8 cellular contexts compared by ENCODE assay signal in genomic region chr1:116418091-116418830, GRCh38. TPM values are rescaled to one million over a fixed set of nuclear protein-coding genes. Genes with fewer than 3 reads are reported as not detected.
DNase-seq lines count a peak whose midpoint lies in the region; ATAC-seq, FAIRE-seq and TF ChIP-seq lines count a peak whose summit lies in the region.

No MANE protein-coding gene starts in this region.

- H3K4me3 Mint-ChIP-seq in central memory CD8-positive, alpha-beta T cell, result peak overlapping the region; percentile 87

- peaks cover 28% of the 10 kb centered on the region for H3K4me1 Mint-ChIP-seq in central memory CD8-positive, alpha-beta T cell

- CTCF ChIA-PET in A549 (lab: Yijun Ruan, JAX), result interaction anchor here (1.0 to 2.3 kb wide), 3 partner anchors 22 to 279 kb away, joined by 3 to 7 read pairs (median 3); no protein-coding TSS in a partner anchor

- ATAC-seq in A549, result peak; percentile 95
- ATAC-seq in GM18520 (IDR thresholded peaks at IDR 0.05; ENCODE audit: unreplicated experiment), result peak; percentile 73
- ATAC-seq in HG03060 (IDR thresholded peaks at IDR 0.05; ENCODE audit: low read depth, unreplicated experiment), result peak; percentile 53
- peak; percentile 97 for ATAC-seq in central memory CD8-positive, alpha-beta T cell (replicated peaks; ENCODE audit: extremely low read depth, poor library complexity, severe bottlenecking)

- TF ChIP-seq POLR2A in A549 (IDR thresholded peaks at IDR 0.05; ENCODE audit: low read length), result peak; percentile 74

- no peaks in the 10 kb centered on the region for H3K9me3 ChIP-seq in A549

- no peak for FAIRE-seq in A549 (lab: Jason Lieb, UNC)

- POLR2A ChIA-PET in A549 (lab: Yijun Ruan, JAX), result interaction anchor here (1.0 to 1.5 kb wide), 5 partner anchors 11 to 280 kb away, joined by 3 to 6 read pairs (median 4); no protein-coding TSS in a partner anchor

- H3K27ac ChIP-seq in A549, result peak overlapping the region; percentile 83 to 90

- TF ChIP-seq RAD21 in A549 (conservative IDR thresholded peaks at IDR 0.05 in 1 of 2, IDR thresholded peaks at IDR 0.05 in 1 of 2), result no peak

- WGBS in A549 (ENCODE audit: missing lambda C conversion rate), result 1% methylated on average over 15 of the region's 48 CpGs

- no peak for TF ChIP-seq EP300 in A549 (IDR thresholded peaks at IDR 0.05)

- TF ChIP-seq CTCF in A549 (IDR thresholded peaks at IDR 0.05) (no peak), kidney epithelial cell (IDR thresholded peaks at IDR 0.05; ENCODE audit: insufficient read depth, low read length, poor library complexity, severe bottlenecking) (no peak)

- H3K9me3 Mint-ChIP-seq in central memory CD8-positive, alpha-beta T cell, result no peaks in the 10 kb centered on the region

- H3K27ac Mint-ChIP-seq in central memory CD8-positive, alpha-beta T cell (ENCODE audit: low read depth), result peak overlapping the region; percentile 94

- no peaks in the 10 kb centered on the region for H3K4me1 ChIP-seq in A549

- H3K27me3 Mint-ChIP-seq in central memory CD8-positive, alpha-beta T cell, result no peaks in the 10 kb centered on the region

- no peaks in the 10 kb centered on the region for H3K27me3 ChIP-seq in kidney epithelial cell (ENCODE audit: control insufficient read depth, insufficient read depth, low read length)

- H3K4me2 ChIP-seq in A549, result peak overlapping the region; percentile 90

- H3K4me3 ChIP-seq in A549, result peak overlapping the region; percentile 77
- H3K4me3 ChIP-seq in kidney epithelial cell (ENCODE audit: low read depth, low read length), result peak overlapping the region; percentile 76

- peak; percentile 34 to 82 for DNase-seq in A549 (ENCODE audit: low read depth in 1 of 2, low spot score in 1 of 2)
- DNase-seq in NCI-H2171 treated with DMSO at 0.1 percent for 48 hours (lab: John Stamatoyannopoulos, UW), result peak; percentile 80
- DNase-seq in activated CD4-positive, CD25-positive, alpha-beta regulatory T cell (lab: John Stamatoyannopoulos, UW), result peak; percentile 73 to 81 (median 76)
- DNase-seq in central memory CD8-positive, alpha-beta T cell (ENCODE audit: low spot score in 2 of 2), result peak; percentile 79 to 80
- DNase-seq in kidney epithelial cell (ENCODE audit: low read depth), result peak; percentile 16
- DNase-seq in stimulated activated CD4-positive, alpha-beta T cell treated with anti-CD3 and anti-CD28 coated beads, Interleukin-15, amount 100 ng/mL, for 24 hours, result peak; percentile 91

- H3K36me3 ChIP-seq in kidney epithelial cell (ENCODE audit: control insufficient read depth, insufficient read depth, low read length), result no peaks in the 10 kb centered on the region

- H3K36me3 Mint-ChIP-seq in central memory CD8-positive, alpha-beta T cell (ENCODE audit: insufficient read depth), result peaks cover 14% of the 10 kb centered on the region

TF ChIP-seq in A549, 52 proteins besides CTCF, POLR2A, EP300 and RAD21:
- TF ChIP-seq E2F6 (IDR thresholded peaks at IDR 0.05; ENCODE audit: borderline replicate concordance, low read depth), result peak; percentile 58; the same call in 1 of the 2 replicates
- peak; percentile 73 for TF ChIP-seq CHD2 (IDR thresholded peaks at IDR 0.05; ENCODE audit: low read length, partially characterized antibody)
- peak; percentile 53 for TF ChIP-seq KDM5A (IDR thresholded peaks at IDR 0.05)
- TF ChIP-seq ZSCAN20 (CRISPR knock-in tag; IDR thresholded peaks at IDR 0.05), result no peak
- no peak for TF ChIP-seq RFX5 (IDR thresholded peaks at IDR 0.05)
- TF ChIP-seq BHLHE40 (IDR thresholded peaks at IDR 0.05; ENCODE audit: low read depth, low read length), result no peak
- 0 out of 3 replicates have a peak, but pooled peaks have one; percentile 13 for TF ChIP-seq SMC3 (IDR thresholded peaks at IDR 0.05)
- TF ChIP-seq JUN (IDR thresholded peaks at IDR 0.05), result peak in 1 of 2 experiments; percentile 67; a peak in 2 of 5 replicates
- no peak for TF ChIP-seq HEYL (CRISPR knock-in tag; IDR thresholded peaks at IDR 0.05)
- TF ChIP-seq PHF8 (IDR thresholded peaks at IDR 0.05; ENCODE audit: borderline replicate concordance, low read depth), result peak; percentile 94
- peak; percentile 74 for TF ChIP-seq REST (IDR thresholded peaks at IDR 0.05)
- peak; percentile 65 for TF ChIP-seq MAX (IDR thresholded peaks at IDR 0.05)
- no peak for TF ChIP-seq CEBPB (IDR thresholded peaks at IDR 0.05)
- no peak for TF ChIP-seq CHD4 (IDR thresholded peaks at IDR 0.05; ENCODE audit: borderline replicate concordance)

RNA-seq across cellular contexts. Expression of gene ATP1A1, which starts 45.2 kb away (rescaled TPM):
- polyA plus RNA-seq in A549 (2011; rRNA removed), result 171 and 188 TPM in 2 replicates
- polyA plus RNA-seq in A549 (2012; cell fraction: cytosol; rRNA removed), result 86.8 and 87.2 TPM in 2 replicates
- 122 and 143 TPM in 2 replicates for polyA plus RNA-seq in A549 (2012; cell fraction: nucleus; rRNA removed)
- polyA plus RNA-seq in A549 (2017; fragmentation: RNase III; extraction: RNeasy Plus Mini Kit Qiagen cat#74134 plus additional on column Dnase treatment), result 109 to 124 TPM (median 119 TPM) in 3 replicates
- 205 and 248 TPM in 2 replicates for polyA minus RNA-seq in A549 (2011; rRNA and poly(A)+ RNA removed)
- total RNA-seq in kidney epithelial cell, result 216 and 239 TPM in 2 replicates

Comparison
In these comparisons a context has a peak if more than half of its experiments do, and no peak if none do; other contexts are left out.
1. Peak in every context shown above with its lines: DNase-seq, ATAC-seq, H3K4me3 ChIP-seq and H3K27ac ChIP-seq.
2. DNase-seq: peak in every context shown above with its lines; median percentile 91 in stimulated activated CD4-positive, alpha-beta T cell treated with anti-CD3 and anti-CD28 coated beads, Interleukin-15, amount 100 ng/mL, for 24 hours; 80 in NCI-H2171 treated with DMSO at 0.1 percent for 48 hours; 80 in central memory CD8-positive, alpha-beta T cell; 76 in activated CD4-positive, CD25-positive, alpha-beta regulatory T cell; 58 in A549; 16 in kidney epithelial cell.